19 cellular contexts compared by ENCODE assay signal in genomic region chr7:7739718-7740355, GRCh38. TPM values are rescaled to one million over a fixed set of nuclear protein-coding genes. Genes with fewer than 3 reads are reported as not detected.
DNase-seq lines count a peak whose midpoint lies in the region; ATAC-seq, FAIRE-seq and TF ChIP-seq lines count a peak whose summit lies in the region.
"Had no signal": no experiment of that assay in that cellular context is flagged by ENCODE, and none has a peak within 500 bp of the region (broad histone marks: within the 10 kb centered on the region; RNA-seq: fewer than 3 reads in every experiment).

No MANE protein-coding gene starts in this region.

- no peak for TF ChIP-seq EP300 in HepG2 (IDR thresholded peaks at IDR 0.05; ENCODE audit: low read depth in 2 of 2, low read length in 2 of 2)
- no peak for TF ChIP-seq EP300 in HepG2 (CRISPR knock-in tag; IDR thresholded peaks at IDR 0.05; ENCODE audit: borderline replicate concordance)

- no peaks in the 10 kb centered on the region for H3K27me3 Mint-ChIP-seq in brain
- H3K27me3 Mint-ChIP-seq: dendritic cell treated with granulocyte-macrophage colony-stimulating factor and Interleukin-4, amounts not matched to agents 40 ng/mL and 50 ng/mL, for 4 days had no signal

- no TSS peak for BruUV-seq in HepG2 (replicated peaks; lab: Mats Ljungman, UMichigan)

- H3K27ac Mint-ChIP-seq in brain, result peak overlapping the region in 3 of 5 experiments; percentile 1 to 69 (median 5)
- H3K27ac Mint-ChIP-seq: dendritic cell treated with granulocyte-macrophage colony-stimulating factor and Interleukin-4, amounts not matched to agents 40 ng/mL and 50 ng/mL, for 4 days; HFFc6 had no signal

- CTCF ChIA-PET in HepG2 (lab: Yijun Ruan, JAX; ENCODE audit: low intra/inter-chr PET ratio, low total read pairs), result no interaction called here

- no peak for FAIRE-seq in HepG2 (lab: Jason Lieb, UNC)
- FAIRE-seq: HTR-8/SVneo, keratinocyte had no signal

- no peak overlapping the region for H2AFZ ChIP-seq in HepG2 (ENCODE audit: low read length)

- intact Hi-C loops in HepG2 (cut with micrococcal nuclease; ENCODE audit: unreplicated experiment) (no loop called here), right lobe of liver (cut with DNase I) (no loop called here), heart right ventricle (cut with DNase I) (no loop called here)

- no peak overlapping the region for H3K4me2 ChIP-seq in HepG2 (ENCODE audit: low read depth, low read length)

- TF ChIP-seq POLR2A in HepG2 (IDR thresholded peaks at IDR 0.05; ENCODE audit: insufficient read depth in 1 of 2, low read depth in 2 of 2, low read length in 2 of 2) (no peak), right lobe of liver (IDR thresholded peaks at IDR 0.05) (no peak)

- no peaks in the 10 kb centered on the region for H3K79me2 ChIP-seq in HepG2 (ENCODE audit: insufficient read depth, low read length)

- 94% methylated on average over 3 of the region's 3 CpGs for WGBS in HepG2 (ENCODE audit: low lambda C conversion rate)
- WGBS in right lobe of liver (ENCODE audit: insufficient coverage, low coverage, low lambda C conversion rate, missing lambda C conversion rate), result 77% methylated on average over 3 of the region's 3 CpGs
- WGBS in heart right ventricle, 2 donors, result 82 to 90% methylated on average over 3 of the region's 3 CpGs

- TF ChIP-seq RAD21 in HepG2 (CRISPR knock-in tag; IDR thresholded peaks at IDR 0.05), result no peak

- H3K9me3 Mint-ChIP-seq in brain, result no peaks in the 10 kb centered on the region
- H3K9me3 Mint-ChIP-seq: dendritic cell treated with granulocyte-macrophage colony-stimulating factor and Interleukin-4, amounts not matched to agents 40 ng/mL and 50 ng/mL, for 4 days; HFFc6 had no signal

- POLR2A ChIA-PET in HepG2 (lab: Yijun Ruan, JAX), result interaction anchor here (1.8 kb wide), 1 partner anchor 43 kb away, joined by 4 read pairs; no protein-coding TSS in a partner anchor

- H3K9ac ChIP-seq in HepG2 (ENCODE audit: insufficient read depth, low read depth, low read length), result no peak overlapping the region

- H3K4me3 Mint-ChIP-seq in brain, result peak overlapping the region in 1 of 5 experiments; percentile 17
- H3K4me3 Mint-ChIP-seq: dendritic cell treated with granulocyte-macrophage colony-stimulating factor and Interleukin-4, amounts not matched to agents 40 ng/mL and 50 ng/mL, for 4 days; HFFc6 had no signal

- no peaks in the 10 kb centered on the region for H4K20me1 ChIP-seq in HepG2 (ENCODE audit: insufficient read depth, low read length)

- in situ Hi-C loops in HepG2 (cut with HindIII; ENCODE audit: extremely low pct_ligation_motif_present, low pct_unique_long_range_greater_than_20kb), result no loop called here

- H3K4me1 Mint-ChIP-seq in brain, result peaks cover 53% of the 10 kb centered on the region

- DNase-seq in HepG2 (ENCODE audit: low spot score) (no peak), right lobe of liver (no peak), H4 (ENCODE audit: low spot score) (no peak), NCI-H1694 treated with DMSO at 0.1 percent for 48 hours (lab: John Stamatoyannopoulos, UW) (no peak), heart right ventricle (no peak), NCI-H146 treated with DMSO at 0.1 percent for 48 hours (lab: John Stamatoyannopoulos, UW; ENCODE audit: unreplicated experiment) (no peak)
- DNase-seq: activated CD8-positive, alpha-beta memory T cell treated with anti-CD3 and anti-CD28 coated beads for 24 hours; activated gamma-delta T cell; heart left ventricle; HFFc6; NCI-H226; trophoblast cell; WERI-Rb-1 had no signal

- H3K4me1 ChIP-seq in HepG2 (ENCODE audit: insufficient read depth, low read length) (peaks cover 26% of the 10 kb centered on the region), right lobe of liver (no peaks in the 10 kb centered on the region), heart right ventricle (peaks cover 0 to 30% (median 10%) of the 10 kb centered on the region in 9 donors)

- peaks cover 5% of the 10 kb centered on the region for H3K36me3 Mint-ChIP-seq in brain

- H3K36me3 ChIP-seq in HepG2 (replicated peaks in 1 of 2; ENCODE audit: control insufficient read depth in 1 of 2, insufficient read depth in 2 of 2, low read length in 2 of 2) (no peaks in the 10 kb centered on the region), right lobe of liver (no peaks in the 10 kb centered on the region), heart right ventricle (no peaks in the 10 kb centered on the region)
- H3K36me3 ChIP-seq: esophagus muscularis mucosa, heart left ventricle, WERI-Rb-1 had no signal

- ATAC-seq in HepG2 (no peak), right lobe of liver (no peak), HG03064 (IDR thresholded peaks at IDR 0.05; ENCODE audit: low read depth, unreplicated experiment) (peak; percentile 40), heart right ventricle (no peak)
- ATAC-seq: heart left ventricle had no signal

- H3K27ac ChIP-seq in HepG2 (ENCODE audit: extremely low read length, insufficient read depth, low read length), result no peak overlapping the region
- H3K27ac ChIP-seq in right lobe of liver, result no peak overlapping the region
- H3K27ac ChIP-seq in heart right ventricle, result peak overlapping the region in 1 of 10 donors; percentile 10
- H3K27ac ChIP-seq: esophagus muscularis mucosa, heart left ventricle, WERI-Rb-1 had no signal

- H3K27me3 ChIP-seq in HepG2 (ENCODE audit: control insufficient read depth in 1 of 2, insufficient read depth in 2 of 2, low read length in 2 of 2) (no peaks in the 10 kb centered on the region; a peak in 1 of 5 replicates), right lobe of liver (no peaks in the 10 kb centered on the region), heart right ventricle (no peaks in the 10 kb centered on the region)
- H3K27me3 ChIP-seq: esophagus muscularis mucosa, heart left ventricle had no signal

- H3K9me3 ChIP-seq in HepG2 (ENCODE audit: low read length) (no peaks in the 10 kb centered on the region), right lobe of liver (no peaks in the 10 kb centered on the region), heart right ventricle (no peaks in the 10 kb centered on the region)
- H3K9me3 ChIP-seq: esophagus muscularis mucosa, heart left ventricle had no signal

- TF ChIP-seq CTCF in HepG2 (CRISPR knock-in tag; IDR thresholded peaks at IDR 0.05) (no peak), right lobe of liver (IDR thresholded peaks at IDR 0.05) (no peak), brain (conservative IDR thresholded peaks at IDR 0.05) (no peak), heart right ventricle (IDR thresholded peaks at IDR 0.05) (no peak)

- H3K4me3 ChIP-seq in HepG2 (replicated peaks in 1 of 3; ENCODE audit: insufficient read depth in 1 of 3, low read depth in 2 of 3, low read length in 3 of 3) (no peak overlapping the region), right lobe of liver (no peak overlapping the region), heart right ventricle (no peak overlapping the region)
- H3K4me3 ChIP-seq: esophagus muscularis mucosa, heart left ventricle had no signal

TF ChIP-seq in HepG2, 621 proteins besides CTCF, POLR2A, EP300 and RAD21:
- no peak for TF ChIP-seq ETS1 (CRISPR knock-in tag; IDR thresholded peaks at IDR 0.05)
- TF ChIP-seq MAFK (conservative IDR thresholded peaks at IDR 0.05 in 1 of 2, IDR thresholded peaks at IDR 0.05 in 1 of 2; ENCODE audit: low read length in 2 of 2), result peak; percentile 57 to 79
- TF ChIP-seq MAFF (IDR thresholded peaks at IDR 0.05; ENCODE audit: low read depth, low read length), result peak; percentile 58

RNA-seq across cellular contexts. Expression of gene RPA3, which starts 21.4 kb away (rescaled TPM):
- total RNA-seq in HepG2 (2016; rRNA removed; fragmentation: Illumina TruSeq; extraction: Trizol) (154 and 206 TPM in 2 replicates), right lobe of liver (10 to 100 TPM; 11.3 to 22.3 (median 21.4) TPM), heart right ventricle (10 to 100 TPM; 17.4 to 25.9 (median 22.9) TPM)
- 43.8 and 53.8 TPM in 2 replicates for total RNA-seq in HepG2 (2016; cell fraction: cytosol; rRNA removed; fragmentation: Illumina TruSeq; extraction: Trizol; ENCODE audit: low read depth)
- 156 and 243 TPM in 2 replicates for total RNA-seq in HepG2 (2016; cell fraction: insoluble cytoplasmic fraction; rRNA removed; fragmentation: Illumina TruSeq; extraction: Trizol)
- 49.5 and 53.8 TPM in 2 replicates for total RNA-seq in HepG2 (2016; cell fraction: membrane; rRNA removed; fragmentation: Illumina TruSeq; extraction: Trizol)
- 50.8 and 57.3 TPM in 2 replicates for total RNA-seq in HepG2 (2016; cell fraction: nucleus; rRNA removed; fragmentation: Illumina TruSeq; extraction: Trizol)
- polyA plus RNA-seq in HepG2 (2011; rRNA removed) (21.3 and 38.3 TPM in 2 replicates), brain (ENCODE audit: insufficient read depth, low read depth, low replicate concordance) (57.1 TPM), heart right ventricle (10 to 100 TPM; 15.9 to 20.6 TPM)
- polyA plus RNA-seq in HepG2 (2011; cell fraction: cytosol; rRNA removed), result 20.9 and 21.4 TPM in 2 replicates
- polyA plus RNA-seq in HepG2 (2011; cell fraction: nucleus; rRNA removed), result 6.7 and 9.1 TPM in 2 replicates
- polyA plus RNA-seq in HepG2 (2012), result 36.1 and 77.3 TPM in 2 replicates
- 40.7 and 49.7 TPM in 2 replicates for polyA plus RNA-seq in HepG2 (2016; cell fraction: cytosol; fragmentation: Illumina TruSeq; extraction: Trizol; ENCODE audit: low read depth)
- 177 and 187 TPM in 2 replicates for polyA plus RNA-seq in HepG2 (2016; cell fraction: insoluble cytoplasmic fraction; fragmentation: Illumina TruSeq; extraction: Trizol; ENCODE audit: low read depth)
- 42.6 and 46.1 TPM in 2 replicates for polyA plus RNA-seq in HepG2 (2016; cell fraction: membrane; fragmentation: Illumina TruSeq; extraction: Trizol; ENCODE audit: low read depth)
- polyA plus RNA-seq in HepG2 (2016; cell fraction: nucleus; fragmentation: Illumina TruSeq; extraction: Trizol; ENCODE audit: insufficient read depth, low read depth), result 60.8 and 74.0 TPM in 2 replicates
- 3.7 and 11.0 TPM in 2 replicates for polyA minus RNA-seq in HepG2 (2011; rRNA and poly(A)+ RNA removed; ENCODE audit: low replicate concordance)
- polyA minus RNA-seq in HepG2 (2011; cell fraction: cytosol; rRNA and poly(A)+ RNA removed), result 7.7 and 17.3 TPM in 2 replicates
- polyA minus RNA-seq in HepG2 (2011; cell fraction: nucleus; rRNA and poly(A)+ RNA removed), result 6.8 and 9.0 TPM in 2 replicates
- 228 and 233 TPM in 2 replicates for total RNA-seq in H4 (2014; rRNA removed; shearing (Covaris generic))
